8 cellular contexts compared by ENCODE assay signal in the genomic region with DNA sequence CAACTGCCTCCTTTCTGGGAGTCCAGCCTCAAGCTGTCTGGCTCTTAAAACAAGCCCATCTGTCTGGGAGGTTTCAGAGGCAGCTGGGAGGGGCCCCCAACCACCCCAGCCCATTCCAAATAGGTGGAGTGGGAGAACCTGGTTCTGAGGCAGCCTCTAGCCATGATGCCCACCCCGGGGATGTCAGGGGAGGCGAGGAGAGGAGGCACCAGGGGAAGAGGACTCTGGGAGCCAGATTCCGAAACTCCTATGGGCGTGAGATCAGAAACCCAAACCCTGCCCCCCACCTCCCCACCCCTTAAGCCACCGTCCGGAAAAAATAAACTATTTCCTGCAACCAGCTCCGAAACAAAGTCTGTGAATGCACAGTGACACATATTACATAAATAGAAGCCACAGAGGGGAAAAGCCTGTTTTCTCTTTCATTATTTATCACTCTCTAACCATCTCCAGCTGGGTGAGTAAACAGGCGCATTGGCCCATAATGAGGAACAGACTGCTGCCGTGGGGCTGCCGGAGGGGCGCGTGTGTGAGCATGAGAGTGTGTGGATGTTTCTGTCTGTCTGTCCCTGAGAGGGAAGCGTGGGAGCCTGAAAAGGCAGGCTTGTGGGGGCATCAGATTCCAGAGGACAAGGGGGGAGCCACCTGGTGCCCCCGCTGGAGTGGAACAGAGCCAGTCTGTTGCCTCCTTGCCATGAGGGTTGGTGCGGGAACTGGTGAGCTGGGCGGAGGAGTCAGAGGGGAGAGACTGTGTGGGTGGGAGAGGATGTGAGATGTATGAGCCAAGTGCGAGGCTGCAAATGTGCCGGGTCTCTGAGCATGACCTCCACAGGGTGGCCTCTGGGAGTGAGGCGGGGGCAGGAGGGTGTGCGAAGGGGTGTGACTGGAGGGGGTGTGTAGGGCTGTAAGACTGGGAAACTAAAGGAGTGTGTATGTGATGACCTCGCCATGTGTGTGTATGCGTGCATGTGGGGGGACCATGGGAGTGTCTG.
DNase-seq lines count a peak whose midpoint lies in the region; ATAC-seq lines count a peak whose summit lies in the region.

No MANE protein-coding gene starts in this region.

- ATAC-seq in HG02571 (IDR thresholded peaks at IDR 0.05; ENCODE audit: unreplicated experiment): peak; percentile 85
- ATAC-seq in stimulated activated effector memory CD8-positive, alpha-beta T cell treated with anti-CD3 and anti-CD28 coated beads, Interleukin-12 subunit alpha, Interleukin-12 subunit beta, amount 100 ng/mL, for 72 hours: peak; percentile 93

- H3K4me3 Mint-ChIP-seq in stimulated activated effector memory CD8-positive, alpha-beta T cell treated with anti-CD3 and anti-CD28 coated beads, Interleukin-12 subunit alpha, Interleukin-12 subunit beta, amount 100 ng/mL, for 72 hours: peak overlapping the region; percentile 74

- no peaks in the 10 kb centered on the region for H3K9me3 Mint-ChIP-seq in stimulated activated effector memory CD8-positive, alpha-beta T cell treated with anti-CD3 and anti-CD28 coated beads, Interleukin-12 subunit alpha, Interleukin-12 subunit beta, amount 100 ng/mL, for 72 hours

- H3K4me1 Mint-ChIP-seq in stimulated activated effector memory CD8-positive, alpha-beta T cell treated with anti-CD3 and anti-CD28 coated beads, Interleukin-12 subunit alpha, Interleukin-12 subunit beta, amount 100 ng/mL, for 72 hours: peaks cover 55% of the 10 kb centered on the region

- peaks cover 11% of the 10 kb centered on the region for H3K36me3 Mint-ChIP-seq in stimulated activated effector memory CD8-positive, alpha-beta T cell treated with anti-CD3 and anti-CD28 coated beads, Interleukin-12 subunit alpha, Interleukin-12 subunit beta, amount 100 ng/mL, for 72 hours

- DNase-seq in NCI-H446 (lab: John Stamatoyannopoulos, UW) (peak; percentile 15 to 33), NCI-H446 treated with DMSO at 0.1 percent for 48 hours (lab: John Stamatoyannopoulos, UW) (no peak), NCI-H2081 treated with DMSO at 0.1 percent for 48 hours (lab: John Stamatoyannopoulos, UW) (peak; percentile 33), activated T-cell treated with anti-CD3 and anti-CD28 coated beads for 48 hours (ENCODE audit: low read depth) (peak; percentile 59), iris pigment epithelial cell (ENCODE audit: low read depth) (peak; percentile 65), NCI-H1436 treated with DMSO at 0.1 percent for 48 hours (lab: John Stamatoyannopoulos, UW) (no peak)
- peak; percentile 63 to 89 for DNase-seq in stimulated activated effector memory CD8-positive, alpha-beta T cell treated with anti-CD3 and anti-CD28 coated beads, Interleukin-12 subunit alpha, Interleukin-12 subunit beta, amount 100 ng/mL, for 72 hours (ENCODE audit: low spot score in 2 of 2)

- H3K27ac Mint-ChIP-seq in stimulated activated effector memory CD8-positive, alpha-beta T cell treated with anti-CD3 and anti-CD28 coated beads, Interleukin-12 subunit alpha, Interleukin-12 subunit beta, amount 100 ng/mL, for 72 hours: peak overlapping the region; percentile 95

Comparison
In these comparisons a context has a peak if more than half of its experiments do, and no peak if none do; other contexts are left out.
1. DNase-seq: peak in NCI-H446 (2 of 2), NCI-H2081 treated with DMSO at 0.1 percent for 48 hours (single experiment), activated T-cell treated with anti-CD3 and anti-CD28 coated beads for 48 hours (single experiment), iris pigment epithelial cell (single experiment) and stimulated activated effector memory CD8-positive, alpha-beta T cell treated with anti-CD3 and anti-CD28 coated beads, Interleukin-12 subunit alpha, Interleukin-12 subunit beta, amount 100 ng/mL, for 72 hours (2 of 2); none in NCI-H446 treated with DMSO at 0.1 percent for 48 hours (single experiment) and NCI-H1436 treated with DMSO at 0.1 percent for 48 hours (single experiment).